ENCODE assay signal across 10 cellular contexts in the genomic region with DNA sequence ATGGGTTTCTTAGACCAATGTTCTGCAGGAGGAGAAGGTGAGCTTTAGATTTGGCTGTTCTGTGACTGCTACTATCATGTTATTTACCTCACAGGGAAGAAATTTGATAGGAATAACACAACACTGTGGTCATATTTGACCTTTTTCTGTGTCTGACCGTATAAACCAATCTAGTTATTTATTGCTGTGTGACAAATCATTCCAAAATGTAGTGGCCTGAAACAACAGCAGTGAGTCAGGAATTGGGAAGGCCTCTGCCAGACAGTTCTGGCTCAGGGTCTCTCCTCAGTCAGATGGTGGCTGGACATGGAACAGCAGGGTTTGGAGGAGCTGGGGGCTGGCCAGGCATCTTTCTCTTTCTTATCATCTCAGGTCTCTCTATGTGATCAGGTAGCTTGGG. TPM values are rescaled to one million over a fixed set of nuclear protein-coding genes. Genes with fewer than 3 reads are reported as not detected.
DNase-seq lines count a peak whose midpoint lies in the region; ATAC-seq and TF ChIP-seq lines count a peak whose summit lies in the region.
"Had no signal": no experiment of that assay in that cellular context is flagged by ENCODE, and none has a peak within 500 bp of the region (broad histone marks: within the 10 kb centered on the region; RNA-seq: fewer than 3 reads in every experiment).

No MANE protein-coding gene starts in this region.

- peaks cover 80 to 86% of the 10 kb centered on the region in 2 donors for H3K4me1 Mint-ChIP-seq in natural killer cell treated with Interleukin-12 subunit alpha and Interleukin-12 subunit beta and Interleukin-15 and Interleukin-18, amount 100 ng/mL, for 72 hours (ENCODE audit: low read depth in 2 of 2)

- DNase-seq in Caki2 (ENCODE audit: low read depth): peak; percentile 32
- DNase-seq in MG63: peak; percentile 78
- DNase-seq in astrocyte of the spinal cord (ENCODE audit: low read depth, low spot score): peak; percentile 64
- DNase-seq in natural killer cell treated with Interleukin-12 subunit alpha and Interleukin-12 subunit beta and Interleukin-15 and Interleukin-18, amount 100 ng/mL, for 72 hours (ENCODE audit: low spot score): no peak
- DNase-seq in HUDEP-2 (lab: John Stamatoyannopoulos, UW; ENCODE audit: unreplicated experiment in 76 of 76): no peak
- no peak for DNase-seq in COLO668 (lab: John Stamatoyannopoulos, UW; ENCODE audit: unreplicated experiment)
- DNase-seq in NCI-H748 (lab: John Stamatoyannopoulos, UW; ENCODE audit: unreplicated experiment): no peak

- in situ Hi-C loops in Caki2 (cut with HindIII; ENCODE audit: low pct_unique_long_range_greater_than_20kb, low sequenced_read_pairs): no loop called here
- in situ Hi-C loops in astrocyte of the spinal cord (cut with HindIII; ENCODE audit: low sequenced_read_pairs): no loop called here

- no peaks in the 10 kb centered on the region for H3K27me3 ChIP-seq in MG63

- H3K9me3 Mint-ChIP-seq in natural killer cell treated with Interleukin-12 subunit alpha and Interleukin-12 subunit beta and Interleukin-15 and Interleukin-18, amount 100 ng/mL, for 72 hours: no peaks in the 10 kb centered on the region
- H3K9me3 Mint-ChIP-seq: neural crest cell had no signal

- peaks cover 2% of the 10 kb centered on the region; the same call in 1 of the 2 replicates for H3K9me3 ChIP-seq in MG63

- no peak for ATAC-seq in natural killer cell treated with Interleukin-12 subunit alpha and Interleukin-12 subunit beta and Interleukin-15 and Interleukin-18, amount 100 ng/mL, for 72 hours
- ATAC-seq in GM19351 (IDR thresholded peaks at IDR 0.05; ENCODE audit: unreplicated experiment): no peak

- H3K36me3 ChIP-seq in MG63: no peaks in the 10 kb centered on the region

- H3K4me3 Mint-ChIP-seq in natural killer cell treated with Interleukin-12 subunit alpha and Interleukin-12 subunit beta and Interleukin-15 and Interleukin-18, amount 100 ng/mL, for 72 hours: peak overlapping the region; percentile 64
- H3K4me3 Mint-ChIP-seq: brain, neural crest cell had no signal

- H3K36me3 Mint-ChIP-seq in natural killer cell treated with Interleukin-12 subunit alpha and Interleukin-12 subunit beta and Interleukin-15 and Interleukin-18, amount 100 ng/mL, for 72 hours: peaks cover 6% of the 10 kb centered on the region

- H3K27me3 Mint-ChIP-seq in natural killer cell treated with Interleukin-12 subunit alpha and Interleukin-12 subunit beta and Interleukin-15 and Interleukin-18, amount 100 ng/mL, for 72 hours: no peaks in the 10 kb centered on the region
- H3K27me3 Mint-ChIP-seq: brain had no signal

- H3K4me3 ChIP-seq in MG63 (no peak overlapping the region), astrocyte of the spinal cord (ENCODE audit: low read depth, low read length) (no peak overlapping the region)

- no peak for TF ChIP-seq CTCF in astrocyte of the spinal cord (IDR thresholded peaks at IDR 0.05; ENCODE audit: low read depth, low read length)

- H3K27ac Mint-ChIP-seq in natural killer cell treated with Interleukin-12 subunit alpha and Interleukin-12 subunit beta and Interleukin-15 and Interleukin-18, amount 100 ng/mL, for 72 hours: peak overlapping the region; percentile 90 to 99

RNA-seq across cellular contexts. Expression of gene RIPOR2, which starts 33.0 kb away (rescaled TPM):
- total RNA-seq in Caki2 (2014; rRNA removed; shearing (Covaris generic); ENCODE audit: low replicate concordance): 2.3 and 13.6 TPM in 2 replicates
- total RNA-seq in MG63 (2014; rRNA removed; shearing (Covaris generic); ENCODE audit: low replicate concordance): 0.40 and 0.42 TPM in 2 replicates
- 10 to 100 TPM; 58.7 to 88.4 TPM for total RNA-seq in natural killer cell treated with Interleukin-12 subunit alpha and Interleukin-12 subunit beta and Interleukin-15 and Interleukin-18, amount 100 ng/mL, for 72 hours

Comparison
In these comparisons a context has a peak if more than half of its experiments do, and no peak if none do; other contexts are left out.
1. DNase-seq: peak in Caki2 (single experiment), MG63 (single experiment) and astrocyte of the spinal cord (single experiment); none in natural killer cell treated with Interleukin-12 subunit alpha and Interleukin-12 subunit beta and Interleukin-15 and Interleukin-18, amount 100 ng/mL, for 72 hours (single experiment), HUDEP-2 (0 of 76), COLO668 (single experiment) and NCI-H748 (single experiment).